24 cellular contexts compared by ENCODE assay signal in genomic region chr2:120394764-120395163, GRCh38. TPM values are rescaled to one million over a fixed set of nuclear protein-coding genes. Genes with fewer than 3 reads are reported as not detected.
DNase-seq lines count a peak whose midpoint lies in the region; ATAC-seq, FAIRE-seq and TF ChIP-seq lines count a peak whose summit lies in the region.
"Had no signal": no experiment of that assay in that cellular context is flagged by ENCODE, and none has a peak within 500 bp of the region (broad histone marks: within the 10 kb centered on the region; RNA-seq: fewer than 3 reads in every experiment).

No MANE protein-coding gene starts in this region.

- no peak for TF ChIP-seq CTCF in heart right ventricle (IDR thresholded peaks at IDR 0.05)
- no peak for TF ChIP-seq CTCF in kidney (IDR thresholded peaks at IDR 0.05; ENCODE audit: borderline replicate concordance, extremely low read depth, insufficient read depth)
- no peak for TF ChIP-seq CTCF in testis (IDR thresholded peaks at IDR 0.05)

- H3K27me3 Mint-ChIP-seq in activated CD4-positive, alpha-beta memory T cell treated with anti-CD3 and anti-CD28 coated beads for 36 hours, result peaks cover 7% of the 10 kb centered on the region

- POLR2A ChIA-PET in activated CD4-positive, alpha-beta memory T cell treated with anti-CD3 and anti-CD28 coated beads for 36 hours (lab: Charles Lee), result no interaction called here

- no peaks in the 10 kb centered on the region for H3K36me3 Mint-ChIP-seq in activated CD4-positive, alpha-beta memory T cell treated with anti-CD3 and anti-CD28 coated beads for 36 hours
- H3K36me3 Mint-ChIP-seq: CD4-positive, alpha-beta memory T cell had no signal

- H3K9me3 ChIP-seq in heart right ventricle (no peaks in the 10 kb centered on the region), kidney (ENCODE audit: control insufficient read depth in 1 of 2, low read length in 2 of 2) (peaks cover 0 to 8% of the 10 kb centered on the region in 2 donors), testis (no peaks in the 10 kb centered on the region)
- H3K9me3 ChIP-seq: BLaER1, HAP-1 had no signal

- H3K4me1 ChIP-seq in heart right ventricle (no peaks in the 10 kb centered on the region), kidney (ENCODE audit: control insufficient read depth in 1 of 2, insufficient read depth in 1 of 2, low read depth in 1 of 2, low read length in 2 of 2) (no peaks in the 10 kb centered on the region), testis (peaks cover 8% of the 10 kb centered on the region)
- H3K4me1 ChIP-seq: BLaER1, HAP-1 had no signal

- CTCF ChIA-PET in activated CD4-positive, alpha-beta memory T cell treated with anti-CD3 and anti-CD28 coated beads for 36 hours (lab: Charles Lee), result no interaction called here

- DNase-seq in Right ventricle myocardium superior, result peak; percentile 17
- DNase-seq in heart right ventricle, result no peak
- DNase-seq in activated CD4-positive, alpha-beta memory T cell treated with anti-CD3 and anti-CD28 coated beads for 36 hours, result peak; percentile 5
- DNase-seq in kidney, result peak; percentile 38
- DNase-seq in testis, result peak; percentile 11
- DNase-seq in NCI-H226, result no peak
- DNase-seq in stimulated activated CD4-positive, alpha-beta T cell treated with anti-CD3 and anti-CD28 coated beads, Interleukin-4, amount 100 ng/mL, for 1 hour, result no peak
- DNase-seq: ACHN; CD4-positive, alpha-beta memory T cell; KG1; NCI-H1092 treated with DMSO at 0.1 percent for 48 hours; NCI-H146; NCI-H2029; NCI-H2227 treated with DMSO at 0.1 percent for 48 hours; NCI-H510A treated with DMSO at 0.1 percent for 48 hours; NCI-H748 treated with DMSO at 0.1 percent for 48 hours; PC-9; RPMI8226; SHP77 treated with DMSO at 0.1 percent for 48 hours had no signal

- H3K4me3 Mint-ChIP-seq in activated CD4-positive, alpha-beta memory T cell treated with anti-CD3 and anti-CD28 coated beads for 36 hours, result no peak overlapping the region
- H3K4me3 Mint-ChIP-seq: CD4-positive, alpha-beta memory T cell had no signal

- H3K27ac ChIP-seq in heart right ventricle, result no peak overlapping the region
- H3K27ac ChIP-seq in kidney (ENCODE audit: low read depth in 2 of 2, low read length in 2 of 2), result no peak overlapping the region
- no peak overlapping the region for H3K27ac ChIP-seq in testis
- H3K27ac ChIP-seq: BLaER1, PC-9 had no signal

- WGBS in heart right ventricle, 2 donors, result 92 to 93% methylated on average over 8 of the region's 8 CpGs
- 90 to 91% methylated on average over 8 of the region's 8 CpGs for WGBS in testis, 2 donors

- no peak overlapping the region for H3K9ac ChIP-seq in kidney (ENCODE audit: low read length in 2 of 2)
- H3K9ac ChIP-seq: BLaER1 had no signal

- H3K9me3 Mint-ChIP-seq in activated CD4-positive, alpha-beta memory T cell treated with anti-CD3 and anti-CD28 coated beads for 36 hours, result peaks cover 2% of the 10 kb centered on the region

- TF ChIP-seq POLR2A in testis (IDR thresholded peaks at IDR 0.05), result no peak

- FAIRE-seq in kidney (lab: Jason Lieb, UNC), result no peak
- FAIRE-seq: GM12891 had no signal

- intact Hi-C loops in Right ventricle myocardium superior (cut with DNase I) (no loop called here), heart right ventricle (cut with DNase I) (no loop called here), kidney (cut with DNase I) (no loop called here), testis (cut with DNase I; ENCODE audit: low total_unique reads) (no loop called here)
- intact Hi-C loops in activated CD4-positive, alpha-beta memory T cell treated with anti-CD3 and anti-CD28 coated beads for 36 hours (cut with micrococcal nuclease), result no loop called here

- H3K4me1 Mint-ChIP-seq in activated CD4-positive, alpha-beta memory T cell treated with anti-CD3 and anti-CD28 coated beads for 36 hours (ENCODE audit: low read depth), result no peaks in the 10 kb centered on the region
- H3K4me1 Mint-ChIP-seq: CD4-positive, alpha-beta memory T cell had no signal

- H3K4me3 ChIP-seq in heart right ventricle (no peak overlapping the region), kidney (ENCODE audit: low read length in 2 of 2) (no peak overlapping the region), testis (no peak overlapping the region)
- H3K4me3 ChIP-seq: BLaER1, HAP-1, PC-9 had no signal

- no peak overlapping the region for H3K27ac Mint-ChIP-seq in activated CD4-positive, alpha-beta memory T cell treated with anti-CD3 and anti-CD28 coated beads for 36 hours
- H3K27ac Mint-ChIP-seq: CD4-positive, alpha-beta memory T cell had no signal

- ATAC-seq in Right ventricle myocardium superior (ENCODE audit: poor library complexity) (no peak), heart right ventricle (no peak), GM19395 (IDR thresholded peaks at IDR 0.05; ENCODE audit: unreplicated experiment) (no peak)

- H3K27me3 ChIP-seq in heart right ventricle (peaks cover 0 to 60% (median 42%) of the 10 kb centered on the region in 7 donors), testis (no peaks in the 10 kb centered on the region)
- H3K27me3 ChIP-seq: BLaER1 had no signal

- no peaks in the 10 kb centered on the region for H3K36me3 ChIP-seq in heart right ventricle
- H3K36me3 ChIP-seq in kidney (ENCODE audit: control insufficient read depth in 1 of 2, insufficient read depth in 2 of 2, low read length in 2 of 2), result no peaks in the 10 kb centered on the region
- H3K36me3 ChIP-seq in testis (ENCODE audit: low read depth, missing control alignments), result no peaks in the 10 kb centered on the region
- H3K36me3 ChIP-seq: BLaER1, HAP-1 had no signal

RNA-seq across cellular contexts. Expression of gene INHBB, which starts 48.8 kb away (rescaled TPM):
- total RNA-seq in Right ventricle myocardium superior (8.2 TPM), heart right ventricle (1 to 10 TPM in 9 of 10 donors, under 1 TPM in 1; 0.89 to 9.2 (median 2.5) TPM), kidney (3.7 TPM), testis (100 to 1,000 TPM in 1 of 2 donors, 10 to 100 TPM in 1; 55.4 to 123 TPM)
- polyA plus RNA-seq in heart right ventricle (1 to 10 TPM; 3.6 to 5.9 TPM), kidney (ENCODE audit: insufficient read depth, low read depth, low replicate concordance) (0.49 TPM), testis (ENCODE audit: insufficient read depth, low read depth, low replicate concordance) (46.1 TPM)
- not detected for total RNA-seq in activated CD4-positive, alpha-beta memory T cell treated with anti-CD3 and anti-CD28 coated beads for 36 hours
- total RNA-seq: CD4-positive, alpha-beta memory T cell; G401 had no signal
- polyA plus RNA-seq: CD4-positive, alpha-beta memory T cell had no signal

Comparison
In these comparisons a context has a peak if more than half of its experiments do, and no peak if none do; other contexts are left out.
1. DNase-seq: peak in Right ventricle myocardium superior (single experiment), activated CD4-positive, alpha-beta memory T cell treated with anti-CD3 and anti-CD28 coated beads for 36 hours (single experiment), kidney (single experiment) and testis (single experiment); none in heart right ventricle (0 of 2), NCI-H226 (single experiment) and stimulated activated CD4-positive, alpha-beta T cell treated with anti-CD3 and anti-CD28 coated beads, Interleukin-4, amount 100 ng/mL, for 1 hour (single experiment).